20 cellular contexts compared by ENCODE assay signal in the genomic region with DNA sequence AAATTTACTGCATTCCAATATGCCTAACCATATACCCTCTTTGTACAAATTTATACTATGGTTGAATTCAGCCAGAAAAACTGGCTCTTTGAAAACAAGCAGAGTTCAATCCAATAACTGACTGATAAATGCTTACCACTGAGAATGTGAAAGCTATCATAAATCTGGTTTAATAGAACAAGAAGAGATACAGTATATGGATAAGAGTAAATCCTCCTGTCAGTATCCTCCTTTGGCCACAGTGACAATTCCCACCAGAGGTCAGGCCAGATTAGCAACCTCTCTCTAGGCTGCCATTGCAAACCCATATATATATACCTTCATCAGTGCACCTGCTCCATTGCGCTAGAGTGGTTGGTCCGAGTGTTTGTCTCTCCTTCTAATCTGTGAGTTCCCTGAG.
DNase-seq lines count a peak whose midpoint lies in the region; ATAC-seq, FAIRE-seq and TF ChIP-seq lines count a peak whose summit lies in the region.
"Had no signal": no experiment of that assay in that cellular context is flagged by ENCODE, and none has a peak within 500 bp of the region (broad histone marks: within the 10 kb centered on the region; RNA-seq: fewer than 3 reads in every experiment).

No MANE protein-coding gene starts in this region.

- no peak for ATAC-seq in left cardiac atrium

- no peak overlapping the region for H3K9ac ChIP-seq in kidney (ENCODE audit: low read length in 2 of 2)
- H3K9ac ChIP-seq: GM23248 had no signal

- 60 to 85% (median 75%) methylated on average over 2 of the region's 2 CpGs for WGBS in adrenal gland, 4 donors

- H3K4me3 ChIP-seq in WERI-Rb-1 (ENCODE audit: low read depth, low read length) (no peak overlapping the region), kidney (ENCODE audit: low read length in 2 of 2) (no peak overlapping the region), adrenal gland (no peak overlapping the region)
- H3K4me3 ChIP-seq: GM23248, SK-N-MC had no signal

- intact Hi-C loops in kidney (cut with DNase I), result no loop called here
- intact Hi-C loops in adrenal gland (cut with DNase I), result no loop called here
- intact Hi-C loops in left cardiac atrium (cut with DNase I), result no loop called here

- TF ChIP-seq CTCF in WERI-Rb-1 (IDR thresholded peaks at IDR 0.05; ENCODE audit: low read depth, low read length), result no peak
- TF ChIP-seq CTCF in kidney (IDR thresholded peaks at IDR 0.05; ENCODE audit: borderline replicate concordance, extremely low read depth, insufficient read depth), result no peak
- no peak for TF ChIP-seq CTCF in adrenal gland (IDR thresholded peaks at IDR 0.05)

- no peak for TF ChIP-seq POLR2A in adrenal gland (IDR thresholded peaks at IDR 0.05)

- no peaks in the 10 kb centered on the region for H3K36me3 ChIP-seq in WERI-Rb-1
- no peaks in the 10 kb centered on the region for H3K36me3 ChIP-seq in kidney (ENCODE audit: control insufficient read depth in 1 of 2, insufficient read depth in 2 of 2, low read length in 2 of 2)
- no peaks in the 10 kb centered on the region for H3K36me3 ChIP-seq in adrenal gland (replicated peaks in 1 of 2)

- H3K27me3 ChIP-seq in WERI-Rb-1 (ENCODE audit: insufficient read depth, low read depth, severe bottlenecking) (no peaks in the 10 kb centered on the region), adrenal gland (no peaks in the 10 kb centered on the region)

- FAIRE-seq in kidney (lab: Jason Lieb, UNC), result no peak
- FAIRE-seq: A204.1, HTR-8/SVneo had no signal

- H3K9me3 ChIP-seq in WERI-Rb-1 (ENCODE audit: severe bottlenecking) (no peaks in the 10 kb centered on the region), kidney (ENCODE audit: control insufficient read depth in 1 of 2, low read length in 2 of 2) (no peaks in the 10 kb centered on the region), adrenal gland (replicated peaks in 1 of 3) (no peaks in the 10 kb centered on the region)

- DNase-seq in NCI-H524 (lab: John Stamatoyannopoulos, UW) (peak; percentile 0 to 23), NCI-H524 treated with DMSO at 0.1 percent for 48 hours (lab: John Stamatoyannopoulos, UW) (no peak), NCI-H1105 treated with DMSO at 0.1 percent for 48 hours (lab: John Stamatoyannopoulos, UW) (peak; percentile 70), NCI-H748 (lab: John Stamatoyannopoulos, UW; ENCODE audit: unreplicated experiment) (peak; percentile 79), WERI-Rb-1 (peak; percentile 30), kidney (no peak), adrenal gland (no peak), left cardiac atrium (no peak)
- DNase-seq: C1 segment of cervical spinal cord, GM23248, HCEC 1CT, Kasumi-1, MM.1S, NCI-H446 treated with DMSO at 0.1 percent for 48 hours, T-helper 1 cell, T1000 had no signal

- H3K27ac ChIP-seq in WERI-Rb-1, result no peak overlapping the region
- H3K27ac ChIP-seq in kidney (ENCODE audit: low read depth in 2 of 2, low read length in 2 of 2), result no peak overlapping the region
- no peak overlapping the region for H3K27ac ChIP-seq in adrenal gland
- H3K27ac ChIP-seq: GM23248, HL-60, SK-N-MC had no signal

- H3K4me1 ChIP-seq in kidney (ENCODE audit: control insufficient read depth in 1 of 2, insufficient read depth in 1 of 2, low read depth in 1 of 2, low read length in 2 of 2) (no peaks in the 10 kb centered on the region), adrenal gland (replicated peaks in 1 of 2) (no peaks in the 10 kb centered on the region)

Comparison
In these comparisons a context has a peak if more than half of its experiments do, and no peak if none do; other contexts are left out.
1. DNase-seq: peak in NCI-H524 (2 of 2), NCI-H1105 treated with DMSO at 0.1 percent for 48 hours (single experiment), NCI-H748 (single experiment) and WERI-Rb-1 (single experiment); none in NCI-H524 treated with DMSO at 0.1 percent for 48 hours (single experiment), kidney (single experiment), adrenal gland (0 of 7) and left cardiac atrium (single experiment).